ENCODE assay signal across 16 cellular contexts in the genomic region with DNA sequence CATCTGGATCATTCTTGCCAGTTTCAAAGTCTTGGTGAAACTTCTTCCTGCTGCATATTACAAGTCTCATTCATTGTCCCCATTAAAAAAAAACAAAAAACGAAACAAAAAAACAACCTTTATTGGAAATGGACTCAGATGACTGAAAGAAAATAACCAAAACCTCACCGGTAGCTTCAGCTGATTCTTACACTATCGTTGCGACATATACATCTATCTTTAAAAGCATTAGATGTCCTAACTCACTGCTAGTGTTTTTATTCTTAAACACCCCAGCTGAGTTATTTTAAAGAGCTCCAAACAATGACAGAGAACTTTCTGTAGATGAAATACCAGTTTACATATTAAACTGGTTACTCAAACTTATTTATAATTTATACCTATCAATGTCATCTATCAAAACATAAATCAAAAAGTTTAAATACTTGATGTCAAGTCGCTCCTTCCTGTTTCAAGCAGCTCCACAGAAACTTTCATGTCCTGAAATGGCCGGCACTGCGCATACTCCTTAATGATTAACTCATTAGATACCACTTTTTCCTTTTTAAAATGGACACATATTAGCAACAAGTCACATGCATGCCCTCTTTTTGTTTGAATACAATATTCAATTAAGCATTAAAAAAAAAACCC.
DNase-seq lines count a peak whose midpoint lies in the region; ATAC-seq and TF ChIP-seq lines count a peak whose summit lies in the region.
"Had no signal": no experiment of that assay in that cellular context is flagged by ENCODE, and none has a peak within 500 bp of the region (broad histone marks: within the 10 kb centered on the region; RNA-seq: fewer than 3 reads in every experiment).

No MANE protein-coding gene starts in this region.

- H3K4me3 ChIP-seq in DND-41 (ENCODE audit: low read depth in 1 of 2, low read length in 2 of 2) (peak overlapping the region in 1 of 2 experiments; percentile 88; a peak in 1 of 4 replicates), Panc1 (ENCODE audit: low read depth in 2 of 2, low read length in 2 of 2) (peak overlapping the region; percentile 7 to 83; a peak in 2 of 4 replicates), neural progenitor cell (no peak overlapping the region), coronary artery (no peak overlapping the region)

- peaks cover 23% of the 10 kb centered on the region for H3K36me3 ChIP-seq in DND-41 (ENCODE audit: insufficient read depth, low read length)
- no peaks in the 10 kb centered on the region; the same call in 1 of the 2 replicates for H3K36me3 ChIP-seq in Panc1 (ENCODE audit: control insufficient read depth, insufficient read depth, low read length)
- H3K36me3 ChIP-seq in neural progenitor cell, result no peaks in the 10 kb centered on the region
- H3K36me3 ChIP-seq: ascending aorta, WERI-Rb-1 had no signal

- H3F3A ChIP-seq in neural progenitor cell (ENCODE audit: low read depth), result peaks cover 31% of the 10 kb centered on the region

- H3K9me3 ChIP-seq in DND-41 (ENCODE audit: insufficient read depth, low read length, severe bottlenecking) (no peaks in the 10 kb centered on the region), Panc1 (ENCODE audit: control insufficient read depth, insufficient read depth, low read depth, low read length) (no peaks in the 10 kb centered on the region), neural progenitor cell (ENCODE audit: low read depth) (no peaks in the 10 kb centered on the region)
- H3K9me3 ChIP-seq: ascending aorta had no signal

- no peak for TF ChIP-seq POLR2A in erythroblast (IDR thresholded peaks at IDR 0.05; ENCODE audit: low read length)

- DNase-seq in DND-41 (no peak), Panc1 (ENCODE audit: low read depth, low spot score) (no peak), erythroblast (lab: John Stamatoyannopoulos, UW) (peak; percentile 28 to 36), neural progenitor cell (ENCODE audit: low spot score) (no peak), HK-2 (ENCODE audit: unreplicated experiment) (no peak), coronary artery (ENCODE audit: low spot score) (no peak)
- no peak for DNase-seq in stimulated activated naive B cell treated with anti-CD40 and anti-IgM and Interleukin-4, amounts not matched to agents 10 μg/mL and 1 μg/mL and 100 μg/mL, for 72 hours
- DNase-seq: activated T-cell treated with anti-CD3 and anti-CD28 coated beads, Interleukin-2, amount 50 U/mL, for 24 hours; islet precursor cell; NCI-H1092; NCI-H524; Right ventricle myocardium superior; WERI-Rb-1 had no signal

- H3K79me2 ChIP-seq in DND-41 (ENCODE audit: insufficient read depth, low read length) (peaks cover 28% of the 10 kb centered on the region), neural progenitor cell (ENCODE audit: low read depth) (no peaks in the 10 kb centered on the region)

- TF ChIP-seq CTCF in DND-41 (IDR thresholded peaks at IDR 0.05; ENCODE audit: borderline replicate concordance, extremely low read depth, low read length, poor library complexity, severe bottlenecking) (no peak), Panc1 (IDR thresholded peaks at IDR 0.05) (no peak), neural progenitor cell (IDR thresholded peaks at IDR 0.05) (no peak), coronary artery (IDR thresholded peaks at IDR 0.05) (no peak)

- H3K4me1 Mint-ChIP-seq in neural progenitor cell, result peaks cover 71% of the 10 kb centered on the region
- peaks cover 26 to 36% of the 10 kb centered on the region in 2 donors for H3K4me1 Mint-ChIP-seq in stimulated activated naive B cell treated with anti-CD40 and anti-IgM and Interleukin-4, amounts not matched to agents 10 μg/mL and 1 μg/mL and 100 μg/mL, for 72 hours

- no peak overlapping the region for H3K27ac Mint-ChIP-seq in neural progenitor cell
- H3K27ac Mint-ChIP-seq in stimulated activated naive B cell treated with anti-CD40 and anti-IgM and Interleukin-4, amounts not matched to agents 10 μg/mL and 1 μg/mL and 100 μg/mL, for 72 hours, result no peak overlapping the region
- H3K27ac Mint-ChIP-seq: activated T-cell treated with anti-CD3 and anti-CD28 coated beads, Interleukin-2, amount 50 U/mL, for 24 hours; CD14-positive monocyte had no signal

- peak overlapping the region; percentile 79 for H3K4me2 ChIP-seq in DND-41 (ENCODE audit: insufficient read depth, low read length)
- H3K4me2 ChIP-seq in neural progenitor cell, result no peak overlapping the region

- ATAC-seq in DND-41 (ENCODE audit: insufficient read depth, low read depth) (no peak), Panc1 (no peak), GM19023 (IDR thresholded peaks at IDR 0.05; ENCODE audit: unreplicated experiment) (no peak)
- ATAC-seq in stimulated activated naive B cell treated with anti-CD40 and anti-IgM and Interleukin-4, amounts not matched to agents 10 μg/mL and 1 μg/mL and 100 μg/mL, for 72 hours (replicated peaks), result no peak

- POLR2A ChIA-PET in Panc1 (lab: Charles Lee), result interaction anchor here (0.6 kb wide), 1 partner anchor 113 kb away, joined by 4 read pairs; no protein-coding TSS in a partner anchor

- BruUV-seq in Panc1 (replicated peaks; lab: Mats Ljungman, UMichigan), result no TSS peak

- H4K20me1 ChIP-seq in DND-41 (ENCODE audit: insufficient read depth, low read length) (no peaks in the 10 kb centered on the region), neural progenitor cell (ENCODE audit: low read depth) (peaks cover 6% of the 10 kb centered on the region)

- in situ Hi-C loops in Panc1 (cut with HindIII; ENCODE audit: low pct_unique_long_range_greater_than_20kb, low sequenced_read_pairs), result no loop called here

- peak overlapping the region; percentile 87 for H3K4me3 Mint-ChIP-seq in neural progenitor cell
- H3K4me3 Mint-ChIP-seq in stimulated activated naive B cell treated with anti-CD40 and anti-IgM and Interleukin-4, amounts not matched to agents 10 μg/mL and 1 μg/mL and 100 μg/mL, for 72 hours, result no peak overlapping the region

- peaks cover 32% of the 10 kb centered on the region for H3K27me3 Mint-ChIP-seq in neural progenitor cell (ENCODE audit: insufficient read depth, low read depth)
- H3K27me3 Mint-ChIP-seq in stimulated activated naive B cell treated with anti-CD40 and anti-IgM and Interleukin-4, amounts not matched to agents 10 μg/mL and 1 μg/mL and 100 μg/mL, for 72 hours, result peaks cover 48 to 65% of the 10 kb centered on the region in 2 donors

- CTCF ChIA-PET in Panc1 (lab: Charles Lee), result interaction anchor here (0.7 kb wide), 1 partner anchor 178 kb away, joined by 12 read pairs; no protein-coding TSS in a partner anchor

- H3K27me3 ChIP-seq in DND-41 (ENCODE audit: insufficient read depth, low read length, poor library complexity) (no peaks in the 10 kb centered on the region), Panc1 (ENCODE audit: control insufficient read depth, insufficient read depth, low read length) (no peaks in the 10 kb centered on the region), neural progenitor cell (peaks cover 88% of the 10 kb centered on the region)
- H3K27me3 ChIP-seq: ascending aorta had no signal

- H3K9ac ChIP-seq in DND-41 (ENCODE audit: low read depth, low read length) (0 out of 2 replicates have a peak overlapping the region, but pooled peaks have one; percentile 95), neural progenitor cell (no peak overlapping the region)

- intact Hi-C loops in Panc1 (cut with micrococcal nuclease; ENCODE audit: unreplicated experiment), result no loop called here

- no peak overlapping the region for H2AFZ ChIP-seq in DND-41 (ENCODE audit: low read depth, low read length)
- H2AFZ ChIP-seq in neural progenitor cell (replicated peaks), result no peak overlapping the region

- no peaks in the 10 kb centered on the region for H3K9me3 Mint-ChIP-seq in neural progenitor cell
- no peaks in the 10 kb centered on the region for H3K9me3 Mint-ChIP-seq in stimulated activated naive B cell treated with anti-CD40 and anti-IgM and Interleukin-4, amounts not matched to agents 10 μg/mL and 1 μg/mL and 100 μg/mL, for 72 hours
- H3K9me3 Mint-ChIP-seq: activated T-cell treated with anti-CD3 and anti-CD28 coated beads, Interleukin-2, amount 50 U/mL, for 24 hours had no signal

- H3K4me1 ChIP-seq in DND-41 (ENCODE audit: insufficient read depth, low read length) (peaks cover 60% of the 10 kb centered on the region), Panc1 (ENCODE audit: control insufficient read depth, insufficient read depth, low read length) (peaks cover 27% of the 10 kb centered on the region), neural progenitor cell (peaks cover 10% of the 10 kb centered on the region)
- H3K4me1 ChIP-seq: ascending aorta had no signal

- peaks cover 3% of the 10 kb centered on the region for H3K36me3 Mint-ChIP-seq in neural progenitor cell
- peaks cover 0 to 3% of the 10 kb centered on the region in 2 donors for H3K36me3 Mint-ChIP-seq in stimulated activated naive B cell treated with anti-CD40 and anti-IgM and Interleukin-4, amounts not matched to agents 10 μg/mL and 1 μg/mL and 100 μg/mL, for 72 hours

- H3K27ac ChIP-seq in DND-41 (ENCODE audit: low read length) (no peak overlapping the region), Panc1 (ENCODE audit: low read length) (no peak overlapping the region), neural progenitor cell (no peak overlapping the region), coronary artery (no peak overlapping the region)
- H3K27ac ChIP-seq: ascending aorta, WERI-Rb-1 had no signal

Comparison
In these comparisons a context has a peak if more than half of its experiments do, and no peak if none do; other contexts are left out.
1. DNase-seq: peak in erythroblast (2 of 2); none in DND-41 (single experiment), Panc1 (single experiment), neural progenitor cell (single experiment), HK-2 (single experiment), coronary artery (single experiment) and stimulated activated naive B cell treated with anti-CD40 and anti-IgM and Interleukin-4, amounts not matched to agents 10 μg/mL and 1 μg/mL and 100 μg/mL, for 72 hours (single experiment).
2. H3K4me3 ChIP-seq: peak in Panc1 (2 of 2); none in neural progenitor cell (single experiment) and coronary artery (single experiment).